Comparison of ENCODE assay signal across 1 cellular context in the genomic region with DNA sequence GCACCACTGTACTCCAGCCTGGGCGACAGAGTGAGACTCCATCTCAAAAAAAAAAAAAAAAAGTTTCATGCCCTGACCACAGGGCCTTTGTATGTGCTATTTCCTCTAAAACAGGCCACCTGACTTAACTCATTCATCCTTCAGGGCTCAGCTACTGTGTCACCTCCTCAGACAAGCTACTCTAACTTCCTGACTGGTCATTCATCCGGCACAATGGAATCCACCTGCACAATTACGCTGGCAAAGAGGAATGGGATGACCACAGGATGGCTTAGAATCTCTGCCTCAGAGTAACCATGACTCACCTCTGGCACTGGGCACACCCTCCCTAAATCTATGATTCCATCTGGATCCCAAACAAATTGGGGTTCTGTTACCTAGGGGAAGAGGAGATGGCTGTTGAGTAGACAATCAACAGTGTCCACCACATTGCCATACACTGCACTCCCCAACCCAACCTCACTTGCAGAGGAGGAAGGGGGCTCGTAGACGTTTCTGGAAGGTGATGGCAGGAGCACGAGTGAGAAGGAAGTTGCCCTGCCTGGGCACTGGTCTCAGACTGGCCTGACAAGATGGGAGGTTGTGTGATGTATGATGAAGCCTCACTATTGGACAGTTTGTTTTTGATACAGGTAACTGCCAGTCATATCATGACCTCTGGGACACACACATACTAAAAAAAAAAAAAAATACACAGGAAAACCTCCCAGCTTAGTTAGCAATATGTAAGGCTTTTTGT.
A peak's percentile ranks its signal among the peaks of the same experiment; 100 is the strongest.
TF ChIP-seq lines count a peak whose summit lies in the region.

No MANE protein-coding gene starts in this region.

TF ChIP-seq in HepG2, 621 proteins besides CTCF, POLR2A, EP300 and RAD21:
- no peak for TF ChIP-seq CBX1 (IDR thresholded peaks at IDR 0.05; ENCODE audit: low read depth)
- TF ChIP-seq ZMYM3 (CRISPR knock-in tag; IDR thresholded peaks at IDR 0.05): peak; percentile 36; the same call in 1 of the 2 replicates
TF ChIP-seq in HepG2: peak in this region for 1.
